Comparison of ENCODE assay signal across 11 cellular contexts in the genomic region with DNA sequence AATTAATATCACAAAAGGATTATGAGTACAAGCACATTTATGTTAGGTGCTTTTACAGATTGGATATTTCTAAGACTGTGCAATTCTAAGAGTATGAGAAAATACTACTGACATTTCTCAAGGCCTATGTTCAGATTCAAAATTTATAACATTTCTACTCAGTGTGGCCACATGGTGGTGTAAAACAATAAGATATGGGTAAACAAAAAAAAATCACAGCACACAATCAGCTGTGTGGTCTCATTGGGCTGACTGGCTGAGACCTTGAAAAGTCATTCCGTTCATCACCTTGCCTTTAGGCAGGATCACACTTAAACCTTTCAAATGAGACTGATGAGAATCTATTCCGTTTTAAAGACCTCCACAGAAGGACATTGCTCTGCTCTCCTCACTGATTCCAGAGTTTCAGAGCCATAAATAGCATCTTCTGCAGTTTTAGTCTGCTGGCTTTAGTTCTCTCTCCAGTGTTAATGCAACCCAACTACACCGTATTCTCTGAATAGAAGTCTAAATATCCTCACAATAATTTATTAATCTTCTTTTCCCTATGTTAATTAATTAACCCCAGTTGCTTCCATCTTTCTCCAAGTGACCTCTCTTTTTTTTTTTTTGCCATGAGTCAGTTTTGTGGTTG.
DNase-seq lines count a peak whose midpoint lies in the region; ATAC-seq and TF ChIP-seq lines count a peak whose summit lies in the region.
"Had no signal": no experiment of that assay in that cellular context is flagged by ENCODE, and none has a peak within 500 bp of the region (broad histone marks: within the 10 kb centered on the region; RNA-seq: fewer than 3 reads in every experiment).

No MANE protein-coding gene starts in this region.

- H3K4me3 Mint-ChIP-seq in osteocyte (ENCODE audit: unreplicated experiment): no peak overlapping the region
- H3K4me3 Mint-ChIP-seq: activated CD8-positive, alpha-beta T cell treated with anti-CD3 and anti-CD28 coated beads for 36 hours; naive thymus-derived CD8-positive, alpha-beta T cell had no signal

- peak overlapping the region in 4 of 59 donors; percentile 3 to 21 (median 9) for H3K4me3 ChIP-seq in dorsolateral prefrontal cortex

- H3K27me3 Mint-ChIP-seq in osteocyte (ENCODE audit: unreplicated experiment): peaks cover 3% of the 10 kb centered on the region
- H3K27me3 Mint-ChIP-seq: activated CD8-positive, alpha-beta T cell treated with anti-CD3 and anti-CD28 coated beads for 36 hours had no signal

- H3K27ac ChIP-seq in dorsolateral prefrontal cortex: no peak overlapping the region

- H3K4me1 Mint-ChIP-seq in osteocyte (ENCODE audit: unreplicated experiment): peaks cover 2% of the 10 kb centered on the region
- H3K4me1 Mint-ChIP-seq: naive thymus-derived CD8-positive, alpha-beta T cell had no signal

- ATAC-seq in HG03159 (IDR thresholded peaks at IDR 0.05; ENCODE audit: unreplicated experiment) (no peak), GM21360 (IDR thresholded peaks at IDR 0.05; ENCODE audit: unreplicated experiment) (no peak), GM21390 (IDR thresholded peaks at IDR 0.05; ENCODE audit: unreplicated experiment) (no peak)
- ATAC-seq: activated CD8-positive, alpha-beta T cell treated with anti-CD3 and anti-CD28 coated beads for 36 hours; naive thymus-derived CD8-positive, alpha-beta T cell had no signal

- TF ChIP-seq CTCF in dorsolateral prefrontal cortex (IDR thresholded peaks at IDR 0.05 in 54 of 56, conservative IDR thresholded peaks at IDR 0.05 in 2 of 56; ENCODE audit: low read depth in 1 of 56, partially characterized antibody in 56 of 56): peak in 55 of 56 donors; percentile 15 to 68 (median 51)
- peak; percentile 23 for TF ChIP-seq CTCF in osteocyte (IDR thresholded peaks at IDR 0.05)

- no peak overlapping the region for H3K27ac Mint-ChIP-seq in osteocyte (ENCODE audit: unreplicated experiment)
- H3K27ac Mint-ChIP-seq: activated CD8-positive, alpha-beta T cell treated with anti-CD3 and anti-CD28 coated beads for 36 hours; naive thymus-derived CD8-positive, alpha-beta T cell had no signal

- H3K36me3 Mint-ChIP-seq in osteocyte (ENCODE audit: unreplicated experiment): no peaks in the 10 kb centered on the region
- H3K36me3 Mint-ChIP-seq: naive thymus-derived CD8-positive, alpha-beta T cell had no signal

- H3K27me3 ChIP-seq in dorsolateral prefrontal cortex: no peaks in the 10 kb centered on the region

- DNase-seq in NCI-H1436 (lab: John Stamatoyannopoulos, UW) (peak; percentile 10), NCI-H1436 treated with DMSO at 0.1 percent for 48 hours (lab: John Stamatoyannopoulos, UW) (no peak), NCI-H2196 treated with DMSO at 0.1 percent for 48 hours (lab: John Stamatoyannopoulos, UW; ENCODE audit: unreplicated experiment) (peak; percentile 15), dorsolateral prefrontal cortex (no peak), osteocyte (ENCODE audit: extremely low spot score, unreplicated experiment) (no peak)
- DNase-seq: activated CD8-positive, alpha-beta T cell treated with anti-CD3 and anti-CD28 coated beads for 36 hours; naive thymus-derived CD8-positive, alpha-beta T cell; stimulated activated CD4-positive, alpha-beta T cell treated with anti-CD3 and anti-CD28 coated beads, Interleukin-4, amount 100 ng/mL, for 1 hour had no signal

- intact Hi-C loops in dorsolateral prefrontal cortex (cut with DNase I): loop anchor here in 1 of 2 donors (10.0 kb wide), 2 partner anchors 412 to 572 kb away; partner anchors contain the start of gene NLGN1

- no peaks in the 10 kb centered on the region for H3K9me3 Mint-ChIP-seq in osteocyte (ENCODE audit: unreplicated experiment)
- H3K9me3 Mint-ChIP-seq: activated CD8-positive, alpha-beta T cell treated with anti-CD3 and anti-CD28 coated beads for 36 hours had no signal

Comparison
In these comparisons a context has a peak if more than half of its experiments do, and no peak if none do; other contexts are left out.
1. DNase-seq: peak in NCI-H1436 (single experiment) and NCI-H2196 treated with DMSO at 0.1 percent for 48 hours (single experiment); none in NCI-H1436 treated with DMSO at 0.1 percent for 48 hours (single experiment), dorsolateral prefrontal cortex (0 of 10) and osteocyte (single experiment).